In the genomic region with DNA sequence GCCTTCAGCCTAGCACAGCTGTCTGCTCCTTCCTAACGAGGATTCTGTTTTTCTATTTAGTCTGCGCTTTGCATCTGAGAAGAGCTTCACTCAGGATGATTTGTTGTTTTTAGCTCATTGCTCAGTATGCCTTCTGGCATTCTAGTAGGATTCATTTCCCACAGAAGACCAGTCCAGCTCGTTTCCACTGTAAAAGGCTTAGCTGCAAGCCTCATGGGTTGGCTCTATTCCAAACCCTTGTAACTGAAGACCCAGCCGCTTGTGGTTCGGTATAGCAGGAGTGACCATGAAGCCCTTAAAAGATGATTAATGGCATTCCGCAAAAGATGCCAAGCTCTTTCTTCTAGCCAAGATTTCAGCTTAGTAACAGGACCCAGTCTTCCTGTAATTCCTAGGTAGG, we compare ENCODE assay signal across 8 cellular contexts. TPM values are rescaled to one million over a fixed set of nuclear protein-coding genes. Genes with fewer than 3 reads are reported as not detected.
DNase-seq lines count a peak whose midpoint lies in the region; ATAC-seq, FAIRE-seq and TF ChIP-seq lines count a peak whose summit lies in the region.

No MANE protein-coding gene starts in this region.

- no peaks in the 10 kb centered on the region for H3K9me3 Mint-ChIP-seq in activated T-helper 2 cell treated with anti-CD3 and anti-CD28 coated beads, Interferon-gamma antibody, Interleukin-2, Interleukin-4, amounts not matched to agents 10 μg/mL and 5 μg/mL and 100 μg/mL, durations not matched to agents 14 hours and 24 hours and 36 hours

- no peak overlapping the region for H3K27ac Mint-ChIP-seq in activated T-helper 2 cell treated with anti-CD3 and anti-CD28 coated beads, Interferon-gamma antibody, Interleukin-2, Interleukin-4, amounts not matched to agents 10 μg/mL and 5 μg/mL and 100 μg/mL, durations not matched to agents 14 hours and 24 hours and 36 hours

- H3K4me1 Mint-ChIP-seq in activated T-helper 2 cell treated with anti-CD3 and anti-CD28 coated beads, Interferon-gamma antibody, Interleukin-2, Interleukin-4, amounts not matched to agents 10 μg/mL and 5 μg/mL and 100 μg/mL, durations not matched to agents 14 hours and 24 hours and 36 hours (ENCODE audit: low read depth): no peaks in the 10 kb centered on the region

- H3K27me3 Mint-ChIP-seq in activated T-helper 2 cell treated with anti-CD3 and anti-CD28 coated beads, Interferon-gamma antibody, Interleukin-2, Interleukin-4, amounts not matched to agents 10 μg/mL and 5 μg/mL and 100 μg/mL, durations not matched to agents 14 hours and 24 hours and 36 hours (ENCODE audit: low read depth): peaks cover 4% of the 10 kb centered on the region

- TF ChIP-seq POLR2A in endothelial cell of umbilical vein (IDR thresholded peaks at IDR 0.05; ENCODE audit: low read depth, low read length): no peak

- H3K9me3 ChIP-seq in endothelial cell of umbilical vein (replicated peaks; ENCODE audit: control insufficient read depth, insufficient read depth, low read length) (no peaks in the 10 kb centered on the region), psoas muscle (no peaks in the 10 kb centered on the region)

- H3K4me3 ChIP-seq in endothelial cell of umbilical vein (replicated peaks in 1 of 3; ENCODE audit: insufficient read depth in 1 of 3, low read depth in 1 of 3, low read length in 3 of 3) (no peak overlapping the region), psoas muscle (no peak overlapping the region)

- H3K4me2 ChIP-seq in endothelial cell of umbilical vein (ENCODE audit: insufficient read depth, low read length): peak overlapping the region; percentile 28

- H3K79me2 ChIP-seq in endothelial cell of umbilical vein (ENCODE audit: control insufficient read depth, insufficient read depth, low read length): no peaks in the 10 kb centered on the region

- peaks cover 0 to 2% of the 10 kb centered on the region in 2 experiments for H3K27me3 ChIP-seq in endothelial cell of umbilical vein (ENCODE audit: control insufficient read depth in 2 of 2, insufficient read depth in 2 of 2, low read length in 2 of 2)
- peaks cover 0 to 2% (median 2%) of the 10 kb centered on the region in 3 donors for H3K27me3 ChIP-seq in psoas muscle (ENCODE audit: insufficient read depth in 3 of 3, low read length in 2 of 3)

- H4K20me1 ChIP-seq in endothelial cell of umbilical vein (replicated peaks; ENCODE audit: control insufficient read depth, extremely low read depth, insufficient read depth, low read length): no peaks in the 10 kb centered on the region

- no peaks in the 10 kb centered on the region for H3K9me1 ChIP-seq in endothelial cell of umbilical vein (replicated peaks; ENCODE audit: control insufficient read depth, extremely low read depth, insufficient read depth, low read length)

- 2 to 4% (median 2%) methylated on average over 6 of the region's 6 CpGs for WGBS in psoas muscle, 3 donors

- no peak overlapping the region for H3K4me3 Mint-ChIP-seq in activated T-helper 2 cell treated with anti-CD3 and anti-CD28 coated beads, Interferon-gamma antibody, Interleukin-2, Interleukin-4, amounts not matched to agents 10 μg/mL and 5 μg/mL and 100 μg/mL, durations not matched to agents 14 hours and 24 hours and 36 hours (ENCODE audit: low read depth)

- ATAC-seq in psoas muscle: peak; percentile 90 to 98 (median 94)

- no TSS peak for BruUV-seq in endothelial cell of umbilical vein (replicated peaks; lab: Mats Ljungman, UMichigan)

- CTCF ChIA-PET in endothelial cell of umbilical vein (lab: Charles Lee): interaction anchor here (0.9 to 4.0 kb wide), 9 partner anchors 9 to 186 kb away, joined by 3 to 49 read pairs (median 6); no protein-coding TSS in a partner anchor

- H3K27ac ChIP-seq in endothelial cell of umbilical vein (ENCODE audit: insufficient read depth, low read depth, low read length) (no peak overlapping the region), psoas muscle (no peak overlapping the region)

- no peak overlapping the region for H3K9ac ChIP-seq in endothelial cell of umbilical vein (replicated peaks; ENCODE audit: extremely low read depth, insufficient read depth, low read length)

- no peak for TF ChIP-seq CTCF in endothelial cell of umbilical vein (IDR thresholded peaks at IDR 0.05; ENCODE audit: extremely low read depth in 1 of 2, insufficient read depth in 1 of 2, low read depth in 1 of 2, low read length in 2 of 2)
- TF ChIP-seq CTCF in psoas muscle (IDR thresholded peaks at IDR 0.05): no peak

- intact Hi-C loops in endothelial cell of umbilical vein (cut with micrococcal nuclease): no loop called here
- intact Hi-C loops in psoas muscle (cut with DNase I): no loop called here
- intact Hi-C loops in activated T-helper 2 cell treated with anti-CD3 and anti-CD28 coated beads, Interferon-gamma antibody, Interleukin-2, Interleukin-4, amounts not matched to agents 10 μg/mL and 5 μg/mL and 100 μg/mL, durations not matched to agents 14 hours and 24 hours and 36 hours (cut with micrococcal nuclease): no loop called here

- peaks cover 9% of the 10 kb centered on the region for H3K4me1 ChIP-seq in endothelial cell of umbilical vein (ENCODE audit: control insufficient read depth, extremely low read depth, insufficient read depth, low read length)
- H3K4me1 ChIP-seq in psoas muscle: peaks cover 27% of the 10 kb centered on the region

- POLR2A ChIA-PET in endothelial cell of umbilical vein (lab: Charles Lee): interaction anchor here (0.6 to 1.2 kb wide), 3 partner anchors 8 to 353 kb away, joined by 3 to 6 read pairs (median 4); no protein-coding TSS in a partner anchor

- dilution Hi-C loops in endothelial cell of umbilical vein (cut with MboI; ENCODE audit: extremely low pct_ligation_motif_present, low sequenced_read_pairs): no loop called here

- peak; percentile 76 for FAIRE-seq in endothelial cell of umbilical vein (lab: Jason Lieb, UNC)

- no peaks in the 10 kb centered on the region for H3K36me3 Mint-ChIP-seq in activated T-helper 2 cell treated with anti-CD3 and anti-CD28 coated beads, Interferon-gamma antibody, Interleukin-2, Interleukin-4, amounts not matched to agents 10 μg/mL and 5 μg/mL and 100 μg/mL, durations not matched to agents 14 hours and 24 hours and 36 hours (ENCODE audit: low read depth)

- H3K36me3 ChIP-seq in endothelial cell of umbilical vein (ENCODE audit: control insufficient read depth in 2 of 2, extremely low read depth in 1 of 2, insufficient read depth in 2 of 2, low read length in 2 of 2) (no peaks in the 10 kb centered on the region), psoas muscle (ENCODE audit: insufficient read depth in 1 of 2, low read depth in 1 of 2) (no peaks in the 10 kb centered on the region)

- DNase-seq in H4 (ENCODE audit: low spot score) (peak; percentile 98), NCI-H526 treated with DMSO at 0.1 percent for 48 hours (lab: John Stamatoyannopoulos, UW) (peak; percentile 96), endothelial cell of umbilical vein (ENCODE audit: low read depth, low spot score) (peak; percentile 85), psoas muscle (no peak), GM19238 (ENCODE audit: insufficient read length, low spot score) (no peak), GM19240 (ENCODE audit: insufficient read length, low spot score) (no peak), D341Med (ENCODE audit: low spot score) (no peak)
- DNase-seq in activated T-helper 2 cell treated with anti-CD3 and anti-CD28 coated beads, Interferon-gamma antibody, Interleukin-2, Interleukin-4, amounts not matched to agents 10 μg/mL and 5 μg/mL and 100 μg/mL, durations not matched to agents 14 hours and 24 hours and 36 hours (ENCODE audit: low spot score): no peak

- peak overlapping the region; percentile 49 for H2AFZ ChIP-seq in endothelial cell of umbilical vein (ENCODE audit: low read depth, low read length)

TF ChIP-seq in endothelial cell of umbilical vein, 7 proteins besides CTCF, POLR2A, EP300 and RAD21:
- no peak for TF ChIP-seq MYC (IDR thresholded peaks at IDR 0.05; ENCODE audit: low read depth, low read length)
- no peak for TF ChIP-seq POLR2AphosphoS5 (IDR thresholded peaks at IDR 0.05; ENCODE audit: insufficient read depth, low read depth, low read length)
- TF ChIP-seq GATA2 (IDR thresholded peaks at IDR 0.05; ENCODE audit: insufficient read depth, insufficient read length, low read depth, low read length): no peak
- TF ChIP-seq JUN (IDR thresholded peaks at IDR 0.05; ENCODE audit: borderline replicate concordance, insufficient read depth, insufficient read length, low read depth): no peak
- TF ChIP-seq FOS (IDR thresholded peaks at IDR 0.05; ENCODE audit: borderline replicate concordance, insufficient read depth, low read length): no peak
- no peak for TF ChIP-seq EZH2 (IDR thresholded peaks at IDR 0.05; ENCODE audit: borderline replicate concordance, low read depth, low read length, severe bottlenecking)
- TF ChIP-seq, protein P1, sequence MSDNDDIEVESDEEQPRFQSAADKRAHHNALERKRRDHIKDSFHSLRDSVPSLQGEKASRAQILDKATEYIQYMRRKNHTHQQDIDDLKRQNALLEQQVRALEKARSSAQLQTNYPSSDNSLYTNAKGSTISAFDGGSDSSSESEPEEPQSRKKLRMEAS (IDR thresholded peaks at IDR 0.05; ENCODE audit: insufficient read depth, insufficient read length): no peak

RNA-seq across cellular contexts. Expression of a gene that starts 7.2 kb away (rescaled TPM):
- total RNA-seq in H4 (2014; rRNA removed; shearing (Covaris generic)): 0.17 TPM in 1 of 2 replicates, not detected in the other
- total RNA-seq in endothelial cell of umbilical vein (not detected in 2 replicates), psoas muscle (not detected)
- polyA plus RNA-seq in endothelial cell of umbilical vein (not detected in 2 replicates), psoas muscle (not detected)
- polyA plus RNA-seq in endothelial cell of umbilical vein (2011; cell fraction: cytosol; rRNA removed): not detected in 2 replicates
- not detected in 2 replicates for polyA plus RNA-seq in endothelial cell of umbilical vein (2011; cell fraction: nucleus; rRNA removed)
- polyA plus RNA-seq in endothelial cell of umbilical vein (2012): not detected in 2 replicates
- not detected in 2 replicates for polyA minus RNA-seq in endothelial cell of umbilical vein
- polyA minus RNA-seq in endothelial cell of umbilical vein (2011; cell fraction: cytosol; rRNA and poly(A)+ RNA removed): not detected
- polyA minus RNA-seq in endothelial cell of umbilical vein (2011; cell fraction: nucleus; rRNA and poly(A)+ RNA removed): not detected in 2 replicates
- total RNA-seq in activated T-helper 2 cell treated with anti-CD3 and anti-CD28 coated beads, Interferon-gamma antibody, Interleukin-2, Interleukin-4, amounts not matched to agents 10 μg/mL and 5 μg/mL and 100 μg/mL, durations not matched to agents 14 hours and 24 hours and 36 hours: not detected in 2 replicates

Comparison
In these comparisons a context has a peak if more than half of its experiments do, and no peak if none do; other contexts are left out.
1. DNase-seq: peak in H4 (single experiment), NCI-H526 treated with DMSO at 0.1 percent for 48 hours (single experiment) and endothelial cell of umbilical vein (single experiment); none in psoas muscle (0 of 2), GM19238 (single experiment), activated T-helper 2 cell treated with anti-CD3 and anti-CD28 coated beads, Interferon-gamma antibody, Interleukin-2, Interleukin-4, amounts not matched to agents 10 μg/mL and 5 μg/mL and 100 μg/mL, durations not matched to agents 14 hours and 24 hours and 36 hours (single experiment), GM19240 (single experiment) and D341Med (single experiment).